10 cellular contexts compared by ENCODE assay signal in genomic region chr9:120904061-120904998, GRCh38. TPM values are rescaled to one million over a fixed set of nuclear protein-coding genes. Genes with fewer than 3 reads are reported as not detected.
DNase-seq lines count a peak whose midpoint lies in the region; ATAC-seq and TF ChIP-seq lines count a peak whose summit lies in the region.
"Had no signal": no experiment of that assay in that cellular context is flagged by ENCODE, and none has a peak within 500 bp of the region (broad histone marks: within the 10 kb centered on the region; RNA-seq: fewer than 3 reads in every experiment).

No MANE protein-coding gene starts in this region.

- H3K4me1 ChIP-seq in Peyer's patch = peaks cover 0 to 12% (median 0%) of the 10 kb centered on the region in 4 donors
- peaks cover 13 to 72% (median 30%) of the 10 kb centered on the region in 6 donors for H3K4me1 ChIP-seq in spleen

- H3K4me3 ChIP-seq in Peyer's patch (no peak overlapping the region), spleen (no peak overlapping the region)
- H3K4me3 ChIP-seq: MG63 had no signal

- TF ChIP-seq POLR2A in GM18505 (IDR thresholded peaks at IDR 0.05; ENCODE audit: borderline replicate concordance, extremely low read depth, insufficient read depth, insufficient read length) = peak; percentile 57
- TF ChIP-seq POLR2A in Peyer's patch (IDR thresholded peaks at IDR 0.05) = no peak
- TF ChIP-seq POLR2A in spleen (IDR thresholded peaks at IDR 0.05) = no peak

- H3K36me3 ChIP-seq in Peyer's patch (peaks cover 0 to 5% (median 0%) of the 10 kb centered on the region in 3 donors), spleen (peaks cover 0 to 53% (median 7%) of the 10 kb centered on the region in 6 donors)
- H3K36me3 ChIP-seq: MG63 had no signal

- WGBS in spleen, 5 donors = 77 to 82% (median 80%) methylated on average over 15 to 16 of the region's 16 CpGs

- DNase-seq in Peyer's patch = peak in 2 of 3 donors; percentile 87 to 90
- DNase-seq in activated naive CD4-positive, alpha-beta T cell treated with anti-CD3 and anti-CD28 coated beads for 36 hours = peak; percentile 83
- DNase-seq in spleen = peak; percentile 90
- no peak for DNase-seq in NCI-H2171 (lab: John Stamatoyannopoulos, UW)
- no peak for DNase-seq in GM20000 (ENCODE audit: low spot score)
- DNase-seq: amniotic stem cell, MG63, midbrain had no signal

- no peaks in the 10 kb centered on the region for H3K9me3 Mint-ChIP-seq in activated naive CD4-positive, alpha-beta T cell treated with anti-CD3 and anti-CD28 coated beads for 36 hours

- H3K27me3 ChIP-seq in Peyer's patch (no peaks in the 10 kb centered on the region), spleen (replicated peaks in 1 of 7) (no peaks in the 10 kb centered on the region)
- H3K27me3 ChIP-seq: MG63 had no signal

- CTCF ChIA-PET in activated naive CD4-positive, alpha-beta T cell treated with anti-CD3 and anti-CD28 coated beads for 36 hours (lab: Charles Lee) = interaction anchor here (0.8 to 3.6 kb wide), 4 partner anchors 11 to 35 kb away, joined by 3 to 14 read pairs (median 4); no protein-coding TSS in a partner anchor

- no peak overlapping the region for H3K4me3 Mint-ChIP-seq in activated naive CD4-positive, alpha-beta T cell treated with anti-CD3 and anti-CD28 coated beads for 36 hours

- H3K4me1 Mint-ChIP-seq in activated naive CD4-positive, alpha-beta T cell treated with anti-CD3 and anti-CD28 coated beads for 36 hours (ENCODE audit: low read depth) = peaks cover 89% of the 10 kb centered on the region

- H3K27ac ChIP-seq in Peyer's patch (peak overlapping the region; percentile 39 to 69 (median 68)), spleen (peak overlapping the region; percentile 43 to 84 (median 73))

- H3K36me3 Mint-ChIP-seq in activated naive CD4-positive, alpha-beta T cell treated with anti-CD3 and anti-CD28 coated beads for 36 hours (ENCODE audit: low read depth) = peaks cover 71% of the 10 kb centered on the region

- no peak for TF ChIP-seq CTCF in Peyer's patch (IDR thresholded peaks at IDR 0.05)
- no peak for TF ChIP-seq CTCF in spleen (IDR thresholded peaks at IDR 0.05 in 8 of 11, conservative IDR thresholded peaks at IDR 0.05 in 3 of 11)
- no peak for TF ChIP-seq CTCF in GM20000 (IDR thresholded peaks at IDR 0.05; ENCODE audit: extremely low read depth, missing control alignments)

- intact Hi-C loops in activated naive CD4-positive, alpha-beta T cell treated with anti-CD3 and anti-CD28 coated beads for 36 hours (cut with micrococcal nuclease) = loop anchor here (1.0 kb wide), 1 partner anchor 11 kb away; no protein-coding TSS in a partner anchor
- intact Hi-C loops in spleen (cut with DNase I; ENCODE audit: low total_unique reads) = no loop called here

- H3K9me3 ChIP-seq in Peyer's patch (no peaks in the 10 kb centered on the region), spleen (no peaks in the 10 kb centered on the region)
- H3K9me3 ChIP-seq: MG63 had no signal

- ATAC-seq in GM18505 (IDR thresholded peaks at IDR 0.05; ENCODE audit: unreplicated experiment) = no peak
- ATAC-seq in GM18517 (IDR thresholded peaks at IDR 0.05; ENCODE audit: unreplicated experiment) = no peak

- no peaks in the 10 kb centered on the region for H3K27me3 Mint-ChIP-seq in activated naive CD4-positive, alpha-beta T cell treated with anti-CD3 and anti-CD28 coated beads for 36 hours (ENCODE audit: low read depth)

- H3K27ac Mint-ChIP-seq in activated naive CD4-positive, alpha-beta T cell treated with anti-CD3 and anti-CD28 coated beads for 36 hours = peak overlapping the region; percentile 94

RNA-seq across cellular contexts. Expression of gene TRAF1, which starts 22.3 kb away (rescaled TPM):
- 10 to 100 TPM in 1 of 4 donors, 1 to 10 TPM in 3; 3.3 to 14.0 (median 8.8) TPM for total RNA-seq in Peyer's patch
- 10 to 100 TPM; 80.6 to 85.0 TPM for total RNA-seq in activated naive CD4-positive, alpha-beta T cell treated with anti-CD3 and anti-CD28 coated beads for 36 hours
- 10 to 100 TPM; 11.9 to 29.2 (median 22.4) TPM for total RNA-seq in spleen
- 10 to 100 TPM in 2 of 3 donors, 1 to 10 TPM in 1; 8.6 to 13.0 (median 10.2) TPM for polyA plus RNA-seq in spleen

RNA-seq across cellular contexts. Expression of gene PHF19, which starts 27.3 kb away (rescaled TPM):
- total RNA-seq in Peyer's patch (10 to 100 TPM in 3 of 4 donors, 1 to 10 TPM in 1; 7.2 to 76.7 (median 20.6) TPM), spleen (10 to 100 TPM; 33.4 to 53.0 (median 40.5) TPM)
- 100 to 1,000 TPM; 289 to 295 TPM for total RNA-seq in activated naive CD4-positive, alpha-beta T cell treated with anti-CD3 and anti-CD28 coated beads for 36 hours
- polyA plus RNA-seq in spleen = 10 to 100 TPM; 12.6 to 29.4 (median 27.7) TPM

Comparison
In these comparisons a context has a peak if more than half of its experiments do, and no peak if none do; other contexts are left out.
1. DNase-seq: peak in Peyer's patch (2 of 3), activated naive CD4-positive, alpha-beta T cell treated with anti-CD3 and anti-CD28 coated beads for 36 hours (single experiment) and spleen (single experiment); none in NCI-H2171 (single experiment) and GM20000 (single experiment).